In genomic region chr4:87109945-87110344, GRCh38 we compare ENCODE assay signal across 26 cellular contexts.
DNase-seq lines count a peak whose midpoint lies in the region; ATAC-seq, FAIRE-seq and TF ChIP-seq lines count a peak whose summit lies in the region.
"Had no signal": no experiment of that assay in that cellular context is flagged by ENCODE, and none has a peak within 500 bp of the region (broad histone marks: within the 10 kb centered on the region; RNA-seq: fewer than 3 reads in every experiment).

No MANE protein-coding gene starts in this region.

- no peaks in the 10 kb centered on the region for H3K27me3 Mint-ChIP-seq in nephron (ENCODE audit: low read depth)

- H2AFZ ChIP-seq in K562 (ENCODE audit: low read depth, low read length) = no peak overlapping the region
- H2AFZ ChIP-seq: GM23248 had no signal

- in situ Hi-C loops in K562 (cut with MboI) = loop anchor here (25.0 kb wide), 1 partner anchor 598 kb away; no protein-coding TSS in a partner anchor

- no peak overlapping the region for H3K4me2 ChIP-seq in K562 (ENCODE audit: insufficient read depth, low read length)

- H3K9ac ChIP-seq in K562 (ENCODE audit: insufficient read depth in 1 of 2, low read depth in 2 of 2, low read length in 2 of 2) (no peak overlapping the region), subcutaneous abdominal adipose tissue (ENCODE audit: low read length in 5 of 5) (no peak overlapping the region)
- H3K9ac ChIP-seq: GM23248 had no signal

- H4K20me1 ChIP-seq in K562 (replicated peaks; ENCODE audit: control insufficient read depth, insufficient read depth, low read length) = no peaks in the 10 kb centered on the region

- H3K27ac Mint-ChIP-seq in nephron = peak overlapping the region in 2 of 3 experiments; percentile 18 to 79
- H3K27ac Mint-ChIP-seq: CD8-positive, alpha-beta T cell; H9 had no signal

- TF ChIP-seq CTCF in K562 (IDR thresholded peaks at IDR 0.05 in 2 of 3, conservative IDR thresholded peaks at IDR 0.05 in 1 of 3; ENCODE audit: insufficient read depth in 2 of 3, low read depth in 1 of 3, low read length in 3 of 3) (no peak), nephron (IDR thresholded peaks at IDR 0.05; ENCODE audit: unreplicated experiment in 3 of 3) (no peak)

- H3K36me3 Mint-ChIP-seq in nephron (ENCODE audit: low read depth) = peaks cover 61% of the 10 kb centered on the region

- TF ChIP-seq POLR2A in K562 (conservative IDR thresholded peaks at IDR 0.05) = no peak

- no peak overlapping the region for H3K4me3 Mint-ChIP-seq in nephron
- H3K4me3 Mint-ChIP-seq: CD8-positive, alpha-beta T cell; H9 had no signal

- H3K9me1 ChIP-seq in K562 (ENCODE audit: control insufficient read depth, insufficient read depth, low read length) = no peaks in the 10 kb centered on the region

- no peak for TF ChIP-seq RAD21 in K562 (CRISPR knock-in tag; conservative IDR thresholded peaks at IDR 0.05 in 1 of 2, IDR thresholded peaks at IDR 0.05 in 1 of 2)

- 100% methylated on average over 1 of the region's 1 CpG for WGBS in K562 (ENCODE audit: insufficient coverage, low coverage, missing lambda C conversion rate)

- H3K27ac ChIP-seq in K562 (ENCODE audit: extremely low read depth, low read depth, low read length) (no peak overlapping the region), subcutaneous abdominal adipose tissue (ENCODE audit: low read depth, low read length) (peak overlapping the region; percentile 8)
- H3K27ac ChIP-seq: GM23248, HL-60, RWPE1 had no signal

- H3K4me1 Mint-ChIP-seq in nephron = peaks cover 27% of the 10 kb centered on the region

- H3K9me3 ChIP-seq in K562 (replicated peaks; ENCODE audit: control insufficient read depth, insufficient read depth, low read depth, low read length) = no peaks in the 10 kb centered on the region
- no peaks in the 10 kb centered on the region for H3K9me3 ChIP-seq in subcutaneous abdominal adipose tissue (ENCODE audit: control insufficient read depth in 5 of 5, low read length in 5 of 5)

- H3K27me3 ChIP-seq in K562 (ENCODE audit: control insufficient read depth in 2 of 2, insufficient read depth in 2 of 2, low read length in 2 of 2) (no peaks in the 10 kb centered on the region), subcutaneous abdominal adipose tissue (ENCODE audit: control insufficient read depth in 5 of 5, insufficient read depth in 4 of 5, low read length in 5 of 5) (no peaks in the 10 kb centered on the region)

- TF ChIP-seq EP300 in K562 (IDR thresholded peaks at IDR 0.05; ENCODE audit: low read length) = no peak

- H3K4me3 ChIP-seq in K562 = no peak overlapping the region
- no peak overlapping the region for H3K4me3 ChIP-seq in subcutaneous abdominal adipose tissue (ENCODE audit: low read depth in 1 of 5, low read length in 5 of 5)
- H3K4me3 ChIP-seq: GM23248 had no signal

- peaks cover 4 to 7% of the 10 kb centered on the region in 2 experiments; a peak in 3 of 5 replicates for H3K4me1 ChIP-seq in K562 (replicated peaks in 1 of 2; ENCODE audit: control insufficient read depth in 2 of 2, insufficient read depth in 2 of 2, low read length in 2 of 2)
- H3K4me1 ChIP-seq in subcutaneous abdominal adipose tissue (ENCODE audit: control insufficient read depth in 5 of 5, insufficient read depth in 5 of 5, low read length in 5 of 5) = peaks cover 3 to 26% (median 21%) of the 10 kb centered on the region in 5 donors

- H3K9me3 Mint-ChIP-seq in nephron = no peaks in the 10 kb centered on the region
- H3K9me3 Mint-ChIP-seq: CD8-positive, alpha-beta T cell; H9 had no signal

- H3K36me3 ChIP-seq in K562 (ENCODE audit: control insufficient read depth, insufficient read depth, low read length) = peaks cover 81% of the 10 kb centered on the region
- H3K36me3 ChIP-seq in subcutaneous abdominal adipose tissue (ENCODE audit: control insufficient read depth in 5 of 5, insufficient read depth in 5 of 5, low read length in 5 of 5) = peaks cover 17 to 41% (median 28%) of the 10 kb centered on the region in 5 donors

- CTCF ChIA-PET in K562 (lab: Yijun Ruan, JAX; ENCODE audit: low intra/inter-chr PET ratio) = no interaction called here

- POLR2A ChIA-PET in K562 (lab: Yijun Ruan, JAX) = no interaction called here

- no peaks in the 10 kb centered on the region for H3K79me2 ChIP-seq in K562 (ENCODE audit: control insufficient read depth, insufficient read depth, low read length)

- no peak for ATAC-seq in K562
- ATAC-seq in GM21390 (IDR thresholded peaks at IDR 0.05; ENCODE audit: unreplicated experiment) = no peak
- ATAC-seq: CD8-positive, alpha-beta T cell; HepG2 had no signal

- intact Hi-C loops in K562 (cut with micrococcal nuclease) = no loop called here

- peak; percentile 17 for FAIRE-seq in G401.6 (lab: Jason Lieb, UNC)
- no peak for FAIRE-seq in K562 (lab: Jason Lieb, UNC)
- FAIRE-seq: GM12891, HepG2 had no signal

- DNase-seq in K562 (ENCODE audit: extremely low read depth in 1 of 4, low spot score in 3 of 4) (no peak), cerebellum (ENCODE audit: low spot score) (no peak)
- no peak for DNase-seq in activated CD4-positive, alpha-beta T cell treated with anti-CD3 and anti-CD28 coated beads, Interleukin-2, amount 50 U/mL, for 1 hour
- DNase-seq: ACHN; C1 segment of cervical spinal cord; CD8-positive, alpha-beta T cell; DND-41; GM23248; H9; KG1; NCI-H1092 treated with DMSO at 0.1 percent for 48 hours; NCI-H146; NCI-H2029; NCI-H226; NCI-H524; NCI-H774; NK-92 treated with Interleukin-12 subunit alpha and Interleukin-12 subunit beta, amount 100 ng/mL, for 24 hours; SIG-M5 had no signal

- BruUV-seq in K562 (replicated peaks; lab: Mats Ljungman, UMichigan) = no TSS peak

TF ChIP-seq in K562, 482 proteins besides CTCF, POLR2A, EP300 and RAD21:
- TF ChIP-seq CBFA2T2 (conservative IDR thresholded peaks at IDR 0.05) (no peak), ZFP36 (IDR thresholded peaks at IDR 0.05; ENCODE audit: low read depth, low read length, partially characterized antibody) (no peak), HLTF (IDR thresholded peaks at IDR 0.05) (no peak), CEBPG (CRISPR knock-in tag; IDR thresholded peaks at IDR 0.05) (no peak), CEBPG (tag; conservative IDR thresholded peaks at IDR 0.05 in 1 of 2, IDR thresholded peaks at IDR 0.05 in 1 of 2) (peak; percentile 16 to 72; a peak in 2 of 4 replicates)
TF ChIP-seq in K562: peak in this region for 1.
